In genomic region chr7:23811540-23811939, GRCh38 we compare ENCODE assay signal across 10 cellular contexts.
DNase-seq lines count a peak whose midpoint lies in the region; ATAC-seq and TF ChIP-seq lines count a peak whose summit lies in the region.
"Had no signal": no experiment of that assay in that cellular context is flagged by ENCODE, and none has a peak within 500 bp of the region (broad histone marks: within the 10 kb centered on the region; RNA-seq: fewer than 3 reads in every experiment).

No MANE protein-coding gene starts in this region.

- H3K27me3 Mint-ChIP-seq in CD14-positive monocyte (ENCODE audit: low read depth in 3 of 3): peaks cover 0 to 3% (median 0%) of the 10 kb centered on the region in 3 donors

- peaks cover 2 to 14% (median 8%) of the 10 kb centered on the region in 7 donors for H3K9me3 Mint-ChIP-seq in CD14-positive monocyte

- H3K27me3 ChIP-seq in kidney epithelial cell (ENCODE audit: control insufficient read depth, insufficient read depth, low read length): no peaks in the 10 kb centered on the region
- H3K27me3 ChIP-seq: right atrium auricular region had no signal

- ATAC-seq in HG03159 (IDR thresholded peaks at IDR 0.05; ENCODE audit: unreplicated experiment) (peak; percentile 54), GM21825 (IDR thresholded peaks at IDR 0.05; ENCODE audit: unreplicated experiment) (no peak), GM18511 (IDR thresholded peaks at IDR 0.05; ENCODE audit: unreplicated experiment) (no peak)
- ATAC-seq: lower lobe of right lung had no signal

- intact Hi-C loops in CD14-positive monocyte (cut with micrococcal nuclease): no loop called here

- no peaks in the 10 kb centered on the region for H3K36me3 Mint-ChIP-seq in CD14-positive monocyte

- H3K4me1 Mint-ChIP-seq in CD14-positive monocyte: no peaks in the 10 kb centered on the region

- peak; percentile 47 for TF ChIP-seq CTCF in CD14-positive monocyte (IDR thresholded peaks at IDR 0.05)
- peak; percentile 10 for TF ChIP-seq CTCF in kidney epithelial cell (IDR thresholded peaks at IDR 0.05; ENCODE audit: insufficient read depth, low read length, poor library complexity, severe bottlenecking)

- H3K4me3 Mint-ChIP-seq in CD14-positive monocyte: no peak overlapping the region

- no peak for DNase-seq in CD14-positive monocyte (ENCODE audit: low spot score)
- peak; percentile 13 for DNase-seq in SK-N-DZ (ENCODE audit: low spot score)
- DNase-seq in kidney epithelial cell (ENCODE audit: low read depth): no peak
- no peak for DNase-seq in UCSD-AML1 (lab: John Stamatoyannopoulos, UW; ENCODE audit: unreplicated experiment)
- no peak for DNase-seq in activated CD4-positive, alpha-beta T cell treated with anti-CD3 and anti-CD28 coated beads, Interleukin-2, amount 50 U/mL, for 48 hours
- DNase-seq: lower lobe of right lung had no signal

- H3K4me3 ChIP-seq in kidney epithelial cell (ENCODE audit: low read depth, low read length): no peak overlapping the region
- H3K4me3 ChIP-seq: lower lobe of right lung, right atrium auricular region had no signal

- H3K36me3 ChIP-seq in kidney epithelial cell (ENCODE audit: control insufficient read depth, insufficient read depth, low read length): no peaks in the 10 kb centered on the region
- H3K36me3 ChIP-seq: lower lobe of right lung, right atrium auricular region had no signal

- no peak overlapping the region for H3K27ac Mint-ChIP-seq in CD14-positive monocyte
